8 cellular contexts compared by ENCODE assay signal in the genomic region with DNA sequence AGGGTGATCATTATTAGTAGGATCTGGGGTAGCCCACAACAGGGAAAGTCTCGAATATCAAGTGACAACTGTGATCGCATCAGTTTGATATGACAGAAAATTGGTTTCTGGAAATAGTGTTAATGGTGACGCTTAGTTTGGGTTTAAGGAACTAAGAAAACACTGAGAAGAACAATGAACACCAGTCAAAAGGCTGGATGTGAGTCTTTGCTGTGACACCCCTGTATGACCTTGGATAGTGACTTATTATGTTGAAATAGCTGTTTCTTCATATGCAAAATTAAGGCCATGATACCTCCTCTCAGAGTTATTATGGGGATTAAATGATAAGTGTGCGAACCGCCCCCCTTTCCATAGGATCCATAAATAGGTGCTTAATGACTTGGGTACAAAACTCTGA. TPM values are rescaled to one million over a fixed set of nuclear protein-coding genes. Genes with fewer than 3 reads are reported as not detected.
DNase-seq lines count a peak whose midpoint lies in the region; ATAC-seq, FAIRE-seq and TF ChIP-seq lines count a peak whose summit lies in the region.

No MANE protein-coding gene starts in this region.

- TF ChIP-seq CTCF in GM23338 (conservative IDR thresholded peaks at IDR 0.05; ENCODE audit: low read depth in 2 of 2), result no peak
- TF ChIP-seq CTCF in fibroblast of lung (conservative IDR thresholded peaks at IDR 0.05 in 1 of 2, IDR thresholded peaks at IDR 0.05 in 1 of 2; ENCODE audit: low read depth in 1 of 2, low read length in 2 of 2), result no peak
- no peak for TF ChIP-seq CTCF in gastrocnemius medialis (IDR thresholded peaks at IDR 0.05 in 4 of 5, conservative IDR thresholded peaks at IDR 0.05 in 1 of 5)

- no peak for FAIRE-seq in GM12891 (lab: Jason Lieb, UNC)

- no peak for DNase-seq in GM23338 (ENCODE audit: low spot score)
- peak; percentile 62 for DNase-seq in RKO (ENCODE audit: low spot score)
- DNase-seq in fibroblast of lung (ENCODE audit: low read depth in 2 of 2), result peak in 1 of 2 donors; percentile 17
- DNase-seq in gastrocnemius medialis, result no peak
- DNase-seq in GM12891 (ENCODE audit: insufficient read length, low spot score), result no peak
- no peak for DNase-seq in HEK293T (ENCODE audit: extremely low spot score)
- DNase-seq in NCI-H524 (lab: John Stamatoyannopoulos, UW), result no peak
- DNase-seq in NCI-H748 treated with DMSO at 0.1 percent for 48 hours (lab: John Stamatoyannopoulos, UW), result no peak

- CTCF ChIA-PET in HEK293T (lab: Yijun Ruan, JAX), result no interaction called here

- H3K27me3 Mint-ChIP-seq in GM23338 (ENCODE audit: insufficient read depth, low read depth, poor library complexity), result peaks cover 4% of the 10 kb centered on the region

- peak overlapping the region; percentile 78 for H3K4me3 ChIP-seq in GM23338
- peak overlapping the region; percentile 87 to 97 (median 95) for H3K4me3 ChIP-seq in fibroblast of lung (replicated peaks in 1 of 4; ENCODE audit: control extremely low read depth in 1 of 4, insufficient read depth in 1 of 4, low read depth in 3 of 4, low read length in 4 of 4)
- H3K4me3 ChIP-seq in gastrocnemius medialis, result peak overlapping the region; percentile 78 to 90 (median 90)

- peaks cover 8% of the 10 kb centered on the region for H3K4me1 ChIP-seq in GM23338 (ENCODE audit: insufficient read depth)
- H3K4me1 ChIP-seq in fibroblast of lung (ENCODE audit: control insufficient read depth, extremely low read depth, insufficient read depth, low read length), result peaks cover 2% of the 10 kb centered on the region
- peaks cover 30 to 41% of the 10 kb centered on the region in 2 donors for H3K4me1 ChIP-seq in gastrocnemius medialis

- in situ Hi-C loops in gastrocnemius medialis (cut with MboI; ENCODE audit: low sequenced_read_pairs in 4 of 4), result loop anchor here in 2 of 4 donors (25.0 kb wide), 2 partner anchors 105 to 1580 kb away; partner anchors contain the start of genes FKBP15 (in 1 of the 2) and SLC31A1 (in 1 of the 2)

- no peaks in the 10 kb centered on the region for H3K9me3 Mint-ChIP-seq in GM23338

- H3K27ac ChIP-seq in GM23338 (ENCODE audit: low read depth) (no peak overlapping the region), fibroblast of lung (ENCODE audit: insufficient read depth, low read length) (peak overlapping the region; percentile 87), gastrocnemius medialis (peak overlapping the region; percentile 92 to 94 (median 93))

- H3K79me2 ChIP-seq in GM23338 (replicated peaks; ENCODE audit: insufficient read depth) (peaks cover 55% of the 10 kb centered on the region), fibroblast of lung (ENCODE audit: control insufficient read depth, insufficient read depth, low read length) (peaks cover 56% of the 10 kb centered on the region)

- no peaks in the 10 kb centered on the region for H3K9me2 ChIP-seq in GM23338 (ENCODE audit: insufficient read depth)

- intact Hi-C loops in gastrocnemius medialis (cut with DNase I; ENCODE audit: low total_unique reads), result loop anchor here (5.0 to 10.0 kb wide), 5 partner anchors 35 to 1123 kb away; partner anchors contain the start of genes ECPAS, HSDL2, PTBP3 and PTGR1

- H3K4me3 Mint-ChIP-seq in GM23338, result peak overlapping the region; percentile 95

- H3K4me2 ChIP-seq in GM23338 (peak overlapping the region; percentile 86), fibroblast of lung (ENCODE audit: extremely low read depth, insufficient read depth, low read length) (peak overlapping the region; percentile 97)

- H4K20me1 ChIP-seq in GM23338 (replicated peaks; ENCODE audit: insufficient read depth) (peaks cover 13% of the 10 kb centered on the region; the same call in 1 of the 2 replicates), fibroblast of lung (ENCODE audit: control insufficient read depth, extremely low read depth, insufficient read depth, low read length) (no peaks in the 10 kb centered on the region)

- H3K4me1 Mint-ChIP-seq in GM23338, result peaks cover 25% of the 10 kb centered on the region

- no peaks in the 10 kb centered on the region for H3F3A ChIP-seq in GM23338 (replicated peaks; ENCODE audit: low read depth)

- peak overlapping the region; percentile 85 for H3K9ac ChIP-seq in fibroblast of lung (ENCODE audit: insufficient read depth, low read length)

- H3K27me3 ChIP-seq in GM23338 (ENCODE audit: insufficient read depth) (no peaks in the 10 kb centered on the region), fibroblast of lung (ENCODE audit: control insufficient read depth, insufficient read depth, low read length) (no peaks in the 10 kb centered on the region), gastrocnemius medialis (no peaks in the 10 kb centered on the region)

- H2AFZ ChIP-seq in GM23338, result peak overlapping the region; percentile 77; the same call in 1 of the 2 replicates
- H2AFZ ChIP-seq in fibroblast of lung (ENCODE audit: low read length), result no peak overlapping the region

- no peak for ATAC-seq in GM23338
- ATAC-seq in gastrocnemius medialis, result no peak

- H3K36me3 Mint-ChIP-seq in GM23338 (ENCODE audit: low read depth), result no peaks in the 10 kb centered on the region

- POLR2A ChIA-PET in HEK293T (lab: Yijun Ruan, JAX), result interaction anchor here (1.0 to 1.9 kb wide), 6 partner anchors 16 to 33 kb away, joined by 3 to 17 read pairs (median 7); partner anchors contain the start of genes GNG10 and PTGR1

- no peaks in the 10 kb centered on the region for H3K9me3 ChIP-seq in fibroblast of lung (ENCODE audit: control insufficient read depth, insufficient read depth, low read depth, low read length)
- no peaks in the 10 kb centered on the region for H3K9me3 ChIP-seq in gastrocnemius medialis

- no peak for TF ChIP-seq POLR2A in gastrocnemius medialis (IDR thresholded peaks at IDR 0.05)
- no peak for TF ChIP-seq POLR2A in GM12891 (IDR thresholded peaks at IDR 0.05; ENCODE audit: low read depth, low read length)

- H3K27ac Mint-ChIP-seq in GM23338, result peak overlapping the region; percentile 79

- H3K36me3 ChIP-seq in GM23338 (ENCODE audit: insufficient read depth) (no peaks in the 10 kb centered on the region), fibroblast of lung (ENCODE audit: control insufficient read depth, insufficient read depth, low read length) (no peaks in the 10 kb centered on the region), gastrocnemius medialis (no peaks in the 10 kb centered on the region)

TF ChIP-seq in GM23338, 12 proteins besides CTCF, POLR2A, EP300 and RAD21 (continues in another document):
- TF ChIP-seq EZH2phosphoT487 (IDR thresholded peaks at IDR 0.05; ENCODE audit: unreplicated experiment) (no peak), POLR2AphosphoS5 (IDR thresholded peaks at IDR 0.05; ENCODE audit: low read depth) (no peak), NANOG (IDR thresholded peaks at IDR 0.05; ENCODE audit: borderline replicate concordance) (no peak)

TF ChIP-seq in GM12891, 5 proteins besides CTCF, POLR2A, EP300 and RAD21:
- TF ChIP-seq POU2F2 (IDR thresholded peaks at IDR 0.05; ENCODE audit: low read depth, low read length), result no peak
- no peak for TF ChIP-seq SPI1 (IDR thresholded peaks at IDR 0.05; ENCODE audit: low read depth, low read length)
- no peak for TF ChIP-seq PAX5 (IDR thresholded peaks at IDR 0.05; ENCODE audit: insufficient read depth, low read length, severe bottlenecking)
- TF ChIP-seq TAF1 (IDR thresholded peaks at IDR 0.05; ENCODE audit: low read depth, low read length), result no peak
- TF ChIP-seq POLR2AphosphoS5 (IDR thresholded peaks at IDR 0.05; ENCODE audit: low read depth, low read length), result no peak
TF ChIP-seq in GM12891: peak in this region for 0.

TF ChIP-seq in HEK293T, 16 proteins besides CTCF, POLR2A, EP300 and RAD21 (continues in another document):
- TF ChIP-seq NFRKB (IDR thresholded peaks at IDR 0.05), result no peak
- no peak for TF ChIP-seq LEF1 (IDR thresholded peaks at IDR 0.05; ENCODE audit: borderline replicate concordance)
- TF ChIP-seq SUZ12 (IDR thresholded peaks at IDR 0.05), result no peak
- TF ChIP-seq FOXK2 (IDR thresholded peaks at IDR 0.05), result no peak
- TF ChIP-seq ZNF384 (IDR thresholded peaks at IDR 0.05), result no peak
- TF ChIP-seq CTBP1 (IDR thresholded peaks at IDR 0.05; ENCODE audit: borderline replicate concordance), result no peak
- no peak for TF ChIP-seq BHLHE40 (IDR thresholded peaks at IDR 0.05; ENCODE audit: borderline replicate concordance)
- no peak for TF ChIP-seq FOXA1 (IDR thresholded peaks at IDR 0.05)
- TF ChIP-seq TARDBP (IDR thresholded peaks at IDR 0.05), result no peak
- TF ChIP-seq FOXM1 (IDR thresholded peaks at IDR 0.05; ENCODE audit: borderline replicate concordance), result no peak

RNA-seq across cellular contexts. Expression of gene DNAJC25, which starts 0.9 kb away (rescaled TPM):
- total RNA-seq in GM23338 (2014; rRNA removed; shearing (Covaris generic)), result 8.9 and 9.6 TPM in 2 replicates
- polyA plus RNA-seq in GM23338 (2016; fragmentation: Nextera tagmentation; extraction: Ambion mirVana), result 6.8 and 8.4 TPM in 2 replicates
- 6.7 and 7.3 TPM in 2 replicates for total RNA-seq in fibroblast of lung
- polyA plus RNA-seq in fibroblast of lung, result 6.4 and 10.6 TPM in 2 replicates
- polyA plus RNA-seq in fibroblast of lung (2012), result 7.3 and 9.3 TPM in 2 replicates
- polyA minus RNA-seq in fibroblast of lung (ENCODE audit: low replicate concordance), result 1.0 and 1.6 TPM in 2 replicates
- 1 to 10 TPM; 3.7 to 7.4 (median 4.9) TPM for total RNA-seq in gastrocnemius medialis
- 4.2 TPM for polyA plus RNA-seq in GM12891 (2012; ENCODE audit: low read depth, missing spikeins)

RNA-seq across cellular contexts. Expression of gene GNG10, which starts 29.4 kb away (rescaled TPM):
- 49.9 and 62.1 TPM in 2 replicates for total RNA-seq in GM23338 (2014; rRNA removed; shearing (Covaris generic))
- polyA plus RNA-seq in GM23338 (2016; fragmentation: Nextera tagmentation; extraction: Ambion mirVana) (52.6 and 61.2 TPM in 2 replicates), fibroblast of lung (109 and 129 TPM in 2 replicates)
- total RNA-seq in fibroblast of lung (54.4 and 64.1 TPM in 2 replicates), gastrocnemius medialis (10 to 100 TPM; 14.9 to 27.2 (median 18.3) TPM)
- 80.1 and 92.7 TPM in 2 replicates for polyA plus RNA-seq in fibroblast of lung (2012)
- polyA minus RNA-seq in fibroblast of lung (ENCODE audit: low replicate concordance), result 7.1 and 12.7 TPM in 2 replicates
- 12.2 TPM for polyA plus RNA-seq in GM12891 (2012; ENCODE audit: low read depth, missing spikeins)

RNA-seq across cellular contexts. Expression of gene PTGR1, which starts 32.6 kb away (rescaled TPM):
- 21.9 and 24.7 TPM in 2 replicates for total RNA-seq in GM23338 (2014; rRNA removed; shearing (Covaris generic))
- 15.3 and 19.1 TPM in 2 replicates for polyA plus RNA-seq in GM23338 (2016; fragmentation: Nextera tagmentation; extraction: Ambion mirVana)
- total RNA-seq in fibroblast of lung, result 74.2 and 126 TPM in 2 replicates
- polyA plus RNA-seq in fibroblast of lung, result 137 and 191 TPM in 2 replicates
- 97.3 and 130 TPM in 2 replicates for polyA plus RNA-seq in fibroblast of lung (2012)
- polyA minus RNA-seq in fibroblast of lung (ENCODE audit: low replicate concordance), result 11.2 and 16.9 TPM in 2 replicates
- total RNA-seq in gastrocnemius medialis, result 10 to 100 TPM in 3 of 4 donors, 1 to 10 TPM in 1; 7.5 to 30.9 (median 16.8) TPM
- polyA plus RNA-seq in GM12891 (2012; ENCODE audit: low read depth, missing spikeins), result 26.5 TPM
